In genomic region chr22:38881464-38881871, GRCh38 we compare ENCODE assay signal across 10 cellular contexts. TPM values are rescaled to one million over a fixed set of nuclear protein-coding genes. Genes with fewer than 3 reads are reported as not detected.
DNase-seq lines count a peak whose midpoint lies in the region; ATAC-seq, FAIRE-seq and TF ChIP-seq lines count a peak whose summit lies in the region.
"Had no signal": no experiment of that assay in that cellular context is flagged by ENCODE, and none has a peak within 500 bp of the region (broad histone marks: within the 10 kb centered on the region; RNA-seq: fewer than 3 reads in every experiment).

No MANE protein-coding gene starts in this region.

- intact Hi-C loops in GM12878 (cut with micrococcal nuclease; ENCODE audit: unreplicated experiment) = no loop called here

- H3K4me3 ChIP-seq in GM12878 = no peak overlapping the region
- H3K4me3 ChIP-seq in subcutaneous abdominal adipose tissue (ENCODE audit: low read depth in 1 of 5, low read length in 5 of 5) = peak overlapping the region in 2 of 5 donors; percentile 19 to 37

- BruUV-seq in GM12878 (replicated peaks; lab: Mats Ljungman, UMichigan) = no TSS peak

- H3K79me2 ChIP-seq in GM12878 (ENCODE audit: control insufficient read depth, insufficient read depth, low read length) = no peaks in the 10 kb centered on the region

- no peak overlapping the region for H3K4me2 ChIP-seq in GM12878 (ENCODE audit: control insufficient read depth, insufficient read depth)

- no peak for TF ChIP-seq RAD21 in GM12878 (IDR thresholded peaks at IDR 0.05; ENCODE audit: insufficient read depth, low read depth, low read length)

- no peaks in the 10 kb centered on the region for H3K9me3 ChIP-seq in GM12878 (replicated peaks; ENCODE audit: control insufficient read depth, insufficient read depth, low read length)
- peaks cover 0 to 5% (median 0%) of the 10 kb centered on the region in 5 donors for H3K9me3 ChIP-seq in subcutaneous abdominal adipose tissue (ENCODE audit: control insufficient read depth in 5 of 5, low read length in 5 of 5)

- TF ChIP-seq CTCF in GM12878 (IDR thresholded peaks at IDR 0.05 in 2 of 3, conservative IDR thresholded peaks at IDR 0.05 in 1 of 3; ENCODE audit: control insufficient read depth in 2 of 3, extremely low read depth in 1 of 3, insufficient read depth in 1 of 3, low read depth in 3 of 3, low read length in 3 of 3) = 0 out of 6 replicates have a peak, but pooled peaks of 1 of the 3 experiments have one; percentile 2

- DNase-seq in GM04503 (ENCODE audit: low read depth) (peak; percentile 79), GM12878 (ENCODE audit: low read depth, low spot score) (no peak), dermis blood vessel endothelial cell (no peak)
- DNase-seq in stimulated activated CD4-positive, alpha-beta T cell treated with anti-CD3 and anti-CD28 coated beads, Interleukin-4, amount 100 ng/mL, for 24 hours = no peak
- DNase-seq: activated naive CD8-positive, alpha-beta T cell treated with anti-CD3 and anti-CD28 coated beads for 36 hours; NCI-H526 had no signal

- in situ Hi-C loops in GM12878 (cut with MboI) = no loop called here

- H3K27me3 ChIP-seq in GM12878 (replicated peaks in 1 of 2; ENCODE audit: control insufficient read depth in 2 of 2, insufficient read depth in 2 of 2, low read length in 1 of 2) (no peaks in the 10 kb centered on the region), layer of hippocampus (ENCODE audit: control insufficient read depth, insufficient read depth, low read length) (no peaks in the 10 kb centered on the region), subcutaneous abdominal adipose tissue (ENCODE audit: control insufficient read depth in 5 of 5, insufficient read depth in 4 of 5, low read length in 5 of 5) (no peaks in the 10 kb centered on the region)

- FAIRE-seq in GM12878 (lab: Jason Lieb, UNC) = no peak

- SMC1A ChIA-PET in GM12878 (lab: Charles Lee; ENCODE audit: uncharacterized antibody, unreplicated experiment) = interaction anchor here (1.0 kb wide), 1 partner anchor 17 kb away, joined by 4 read pairs; no protein-coding TSS in a partner anchor

- no peaks in the 10 kb centered on the region for H4K20me1 ChIP-seq in GM12878 (ENCODE audit: control insufficient read depth, insufficient read depth)

- POLR2A ChIA-PET in GM12878 (lab: Charles Lee) = interaction anchor here (0.8 kb wide), 1 partner anchor 9 kb away, joined by 3 read pairs; no protein-coding TSS in a partner anchor

- H3K9ac ChIP-seq in GM12878 (ENCODE audit: control insufficient read depth, insufficient read depth, low read length) (no peak overlapping the region), subcutaneous abdominal adipose tissue (ENCODE audit: low read length in 5 of 5) (peak overlapping the region in 1 of 5 donors; percentile 19)

- CTCF ChIA-PET in GM12878 (lab: Yijun Ruan, JAX) = interaction anchor here (0.6 to 1.7 kb wide), 3 partner anchors 11 to 1321 kb away, joined by 3 to 7 read pairs (median 4); no protein-coding TSS in a partner anchor

- peak overlapping the region; percentile 3; the same call in 1 of the 2 replicates for H2AFZ ChIP-seq in GM12878 (ENCODE audit: control insufficient read depth, low read depth, low read length)

- WGBS in GM12878 (ENCODE audit: insufficient coverage, insufficient replicate concordance, low lambda C conversion rate, missing lambda C conversion rate) = 16% methylated on average over 9 of the region's 9 CpGs

- RAD21 ChIA-PET in GM12878 (lab: Charles Lee; ENCODE audit: unreplicated experiment) = no interaction called here

- H3K4me1 ChIP-seq in GM12878 (ENCODE audit: control insufficient read depth, insufficient read depth, low read length) = no peaks in the 10 kb centered on the region; the same call in 1 of the 2 replicates
- H3K4me1 ChIP-seq in subcutaneous abdominal adipose tissue (ENCODE audit: control insufficient read depth in 5 of 5, insufficient read depth in 5 of 5, low read length in 5 of 5) = peaks cover 0 to 20% (median 19%) of the 10 kb centered on the region in 5 donors

- peak; percentile 24; the same call in 2 of the 3 replicates for ATAC-seq in GM12878
- no peak for ATAC-seq in GM19351 (IDR thresholded peaks at IDR 0.05; ENCODE audit: unreplicated experiment)
- ATAC-seq in HG02852 (IDR thresholded peaks at IDR 0.05; ENCODE audit: unreplicated experiment) = no peak

- no peak for TF ChIP-seq POLR2A in GM12878 (IDR thresholded peaks at IDR 0.05; ENCODE audit: low read depth, low read length)

- H3K27ac ChIP-seq in GM12878 (ENCODE audit: control insufficient read depth, insufficient read depth) (no peak overlapping the region), layer of hippocampus (ENCODE audit: low read depth, low read length) (peak overlapping the region; percentile 76), subcutaneous abdominal adipose tissue (ENCODE audit: low read depth, low read length) (peak overlapping the region; percentile 63)

- H3K36me3 ChIP-seq in GM12878 (ENCODE audit: control insufficient read depth in 2 of 2, insufficient read depth in 2 of 2, low read length in 1 of 2) (no peaks in the 10 kb centered on the region), subcutaneous abdominal adipose tissue (ENCODE audit: control insufficient read depth in 5 of 5, insufficient read depth in 5 of 5, low read length in 5 of 5) (no peaks in the 10 kb centered on the region)

- no peak for TF ChIP-seq EP300 in GM12878 (IDR thresholded peaks at IDR 0.05; ENCODE audit: borderline replicate concordance in 1 of 2, control insufficient read depth in 1 of 2, low read depth in 2 of 2, low read length in 2 of 2)

TF ChIP-seq in GM12878, 131 proteins besides CTCF, POLR2A, EP300 and RAD21 (continues in another document):
- TF ChIP-seq ASH2L (IDR thresholded peaks at IDR 0.05; ENCODE audit: borderline replicate concordance, low read depth) (no peak), MXI1 (IDR thresholded peaks at IDR 0.05; ENCODE audit: low read depth, low read length) (no peak), CBX3 (IDR thresholded peaks at IDR 0.05; ENCODE audit: borderline replicate concordance, low read depth) (no peak), DPF2 (IDR thresholded peaks at IDR 0.05) (no peak)
- TF ChIP-seq, protein P1, sequence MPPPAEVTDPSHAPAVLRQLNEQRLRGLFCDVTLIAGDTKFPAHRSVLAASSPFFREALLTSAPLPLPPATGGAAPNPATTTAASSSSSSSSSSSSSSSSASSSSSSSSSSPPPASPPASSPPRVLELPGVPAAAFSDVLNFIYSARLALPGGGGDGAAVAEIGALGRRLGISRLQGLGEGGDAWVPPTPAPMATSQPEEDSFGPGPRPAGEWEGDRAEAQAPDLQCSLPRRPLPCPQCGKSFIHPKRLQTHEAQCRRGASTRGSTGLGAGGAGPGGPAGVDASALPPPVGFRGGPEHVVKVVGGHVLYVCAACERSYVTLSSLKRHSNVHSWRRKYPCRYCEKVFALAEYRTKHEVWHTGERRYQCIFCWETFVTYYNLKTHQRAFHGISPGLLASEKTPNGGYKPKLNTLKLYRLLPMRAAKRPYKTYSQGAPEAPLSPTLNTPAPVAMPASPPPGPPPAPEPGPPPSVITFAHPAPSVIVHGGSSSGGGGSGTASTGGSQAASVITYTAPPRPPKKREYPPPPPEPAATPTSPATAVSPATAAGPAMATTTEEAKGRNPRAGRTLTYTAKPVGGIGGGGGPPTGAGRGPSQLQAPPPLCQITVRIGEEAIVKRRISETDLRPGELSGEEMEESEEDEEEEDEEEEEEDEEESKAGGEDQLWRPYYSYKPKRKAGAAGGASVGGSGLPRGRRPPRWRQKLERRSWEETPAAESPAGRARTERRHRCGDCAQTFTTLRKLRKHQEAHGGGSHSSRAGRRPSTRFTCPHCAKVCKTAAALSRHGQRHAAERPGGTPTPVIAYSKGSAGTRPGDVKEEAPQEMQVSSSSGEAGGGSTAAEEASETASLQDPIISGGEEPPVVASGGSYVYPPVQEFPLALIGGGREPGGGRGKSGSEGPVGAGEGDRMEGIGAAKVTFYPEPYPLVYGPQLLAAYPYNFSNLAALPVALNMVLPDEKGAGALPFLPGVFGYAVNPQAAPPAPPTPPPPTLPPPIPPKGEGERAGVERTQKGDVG (CRISPR knock-in tag; IDR thresholded peaks at IDR 0.05) = no peak

RNA-seq across cellular contexts. Expression of gene CBX6, which starts 9.5 kb away (rescaled TPM):
- total RNA-seq in GM12878 (2013; cell fraction: nucleolus; rRNA removed) = 89.8 and 98.2 TPM in 2 replicates
- 59.1 and 67.1 TPM in 2 replicates for total RNA-seq in GM12878 (2014; rRNA removed)
- total RNA-seq in GM12878 (2014; rRNA removed; fragmentation: Illumina TruSeq; extraction: Trizol) = 33.1 and 35.7 TPM in 2 replicates
- 135 and 142 TPM in 2 replicates for total RNA-seq in GM12878 (2021)
- 12.6 TPM for polyA plus RNA-seq in GM12878 (2011; ENCODE audit: low read depth)
- polyA plus RNA-seq in GM12878 (2011; rRNA removed) = 6.0 and 10.2 TPM in 2 replicates
- polyA plus RNA-seq in GM12878 (2011; cell fraction: cytosol; rRNA removed) = 14.4 and 14.8 TPM in 2 replicates
- 60.2 and 66.7 TPM in 2 replicates for polyA plus RNA-seq in GM12878 (2011; cell fraction: nucleus; rRNA removed)
- 25.3 and 32.1 TPM in 2 replicates for polyA plus RNA-seq in GM12878 (2012)
- 15.1 and 27.2 TPM in 2 replicates for polyA plus RNA-seq in GM12878 (2014; fragmentation: Illumina TruSeq; extraction: Trizol)
- polyA plus RNA-seq in GM12878 (2014; fragmentation: Nextera tagmentation; extraction: Ambion mirVana) = 1 to 10 TPM; 3.6 to 4.5 TPM
- polyA plus RNA-seq in GM12878 (2014; rRNA removed) = 39.0 and 43.9 TPM in 2 replicates
- polyA plus RNA-seq in GM12878 (2016; fragmentation: Nextera tagmentation; extraction: Ambion mirVana) = 10 to 100 TPM; 72.6 to 74.6 TPM
- polyA minus RNA-seq in GM12878 (2011; rRNA and poly(A)+ RNA removed) = 25.9 and 48.3 TPM in 2 replicates
- 36.9 and 39.7 TPM in 2 replicates for polyA minus RNA-seq in GM12878 (2011; cell fraction: cytosol; rRNA and poly(A)+ RNA removed)
- 60.8 and 96.1 TPM in 2 replicates for polyA minus RNA-seq in GM12878 (2011; cell fraction: nucleus; rRNA and poly(A)+ RNA removed)
- total RNA-seq in dermis blood vessel endothelial cell = 22.1 and 32.4 TPM in 2 replicates

RNA-seq across cellular contexts. Expression of gene NPTXR, which starts 37.6 kb away (rescaled TPM):
- not detected in 2 replicates for total RNA-seq in GM12878 (2013; cell fraction: nucleolus; rRNA removed)
- total RNA-seq in GM12878 (2014; rRNA removed) = 0.05 and 0.06 TPM in 2 replicates
- 0.05 and 0.09 TPM in 2 replicates for total RNA-seq in GM12878 (2014; rRNA removed; fragmentation: Illumina TruSeq; extraction: Trizol)
- total RNA-seq in GM12878 (2021) = 0.37 and 0.38 TPM in 2 replicates
- polyA plus RNA-seq in GM12878 (2011; ENCODE audit: low read depth) = 0.14 TPM
- polyA plus RNA-seq in GM12878 (2011; rRNA removed) = not detected in 2 replicates
- polyA plus RNA-seq in GM12878 (2011; cell fraction: cytosol; rRNA removed) = not detected in 2 replicates
- polyA plus RNA-seq in GM12878 (2011; cell fraction: nucleus; rRNA removed) = not detected in 2 replicates
- 0.26 and 0.29 TPM in 2 replicates for polyA plus RNA-seq in GM12878 (2012)
- 0.03 and 0.13 TPM in 2 replicates for polyA plus RNA-seq in GM12878 (2014; fragmentation: Illumina TruSeq; extraction: Trizol)
- under 1 TPM in 1 of 2 experiments, not detected in 1; 0.02 TPM for polyA plus RNA-seq in GM12878 (2014; fragmentation: Nextera tagmentation; extraction: Ambion mirVana)
- 0.16 and 0.22 TPM in 2 replicates for polyA plus RNA-seq in GM12878 (2014; rRNA removed)
- polyA plus RNA-seq in GM12878 (2016; fragmentation: Nextera tagmentation; extraction: Ambion mirVana) = under 1 TPM; 0.04 TPM
- not detected in 2 replicates for polyA minus RNA-seq in GM12878 (2011; rRNA and poly(A)+ RNA removed)
- polyA minus RNA-seq in GM12878 (2011; cell fraction: cytosol; rRNA and poly(A)+ RNA removed) = not detected in 2 replicates
- not detected in 2 replicates for polyA minus RNA-seq in GM12878 (2011; cell fraction: nucleus; rRNA and poly(A)+ RNA removed)
- total RNA-seq in dermis blood vessel endothelial cell = 0.34 and 0.84 TPM in 2 replicates
